1 cellular context compared by ENCODE assay signal in genomic region chr11:10898763-10899541, GRCh38.
TF ChIP-seq lines count a peak whose summit lies in the region.

No MANE protein-coding gene starts in this region.

TF ChIP-seq in H1, 55 proteins besides CTCF, POLR2A, EP300 and RAD21 (continued from another document):
- TF ChIP-seq BACH1 (IDR thresholded peaks at IDR 0.05; ENCODE audit: low read length): no peak
- TF ChIP-seq JUND (IDR thresholded peaks at IDR 0.05; ENCODE audit: low read length): no peak
- no peak for TF ChIP-seq SIN3A (conservative IDR thresholded peaks at IDR 0.05 in 1 of 2, IDR thresholded peaks at IDR 0.05 in 1 of 2; ENCODE audit: low read depth in 1 of 2, low read length in 2 of 2)
- TF ChIP-seq CHD7 (IDR thresholded peaks at IDR 0.05; ENCODE audit: insufficient replicate concordance, low read length): no peak
- no peak for TF ChIP-seq CREB1 (IDR thresholded peaks at IDR 0.05)
- TF ChIP-seq PHF8 (conservative IDR thresholded peaks at IDR 0.05; ENCODE audit: low read depth, low read length): no peak
TF ChIP-seq in H1: peak in this region for 0.
